23 cellular contexts compared by ENCODE assay signal in the genomic region with DNA sequence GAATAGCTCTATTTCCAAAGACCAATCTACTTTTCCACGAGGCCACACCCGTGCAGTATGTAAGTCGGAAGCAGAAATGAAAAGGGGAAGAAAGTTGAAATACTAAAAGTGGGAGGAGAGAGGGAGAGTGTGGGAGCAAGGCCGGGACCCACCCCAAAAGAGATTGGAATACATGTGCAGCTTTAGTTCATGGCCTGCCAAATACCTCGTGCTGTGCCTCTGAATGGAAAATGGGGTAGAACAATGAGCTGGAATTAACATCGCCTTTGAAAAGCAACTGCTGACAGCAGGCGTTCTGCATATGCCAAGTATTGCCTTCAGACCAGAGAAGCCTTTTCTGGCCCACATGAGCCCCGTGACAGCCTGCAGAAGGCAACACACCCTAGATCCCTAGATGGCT.
DNase-seq lines count a peak whose midpoint lies in the region; ATAC-seq lines count a peak whose summit lies in the region.
"Had no signal": no experiment of that assay in that cellular context is flagged by ENCODE, and none has a peak within 500 bp of the region (broad histone marks: within the 10 kb centered on the region; RNA-seq: fewer than 3 reads in every experiment).

No MANE protein-coding gene starts in this region.

- POLR2A ChIA-PET in T-cell (lab: Charles Lee): no interaction called here

- DNase-seq in COR-L47 (lab: John Stamatoyannopoulos, UW) (peak; percentile 33), NCI-H446 (lab: John Stamatoyannopoulos, UW) (peak; percentile 42 to 88), iPS-NIHi11 (ENCODE audit: low spot score) (peak; percentile 69), NCI-H2196 (lab: John Stamatoyannopoulos, UW; ENCODE audit: unreplicated experiment) (no peak), T-cell (no peak)
- DNase-seq: activated T-cell treated with anti-CD3 and anti-CD28 coated beads, Interleukin-2, amount 50 U/mL, for 48 hours; CD8-positive, alpha-beta memory T cell; DMS79 treated with DMSO at 0.1 percent for 48 hours; effector CD8-positive, alpha-beta T cell; HCEC 1CT; Kasumi-1; mucosa of descending colon; NCI-H2081 treated with DMSO at 0.1 percent for 48 hours; NCI-H524; SHP77; stimulated activated CD4-positive, alpha-beta T cell treated with anti-CD3 and anti-CD28 coated beads, Interleukin-2, amount 100 ng/mL, for 24 hours; stimulated activated naive CD8-positive, alpha-beta T cell treated with anti-CD3 and anti-CD28 coated beads, Interleukin-15, Interleukin-2, amounts not matched to agents 100 U/mL and 50 U/mL, for 24 hours; T-helper 2 cell; tibial artery; WERI-Rb-1 had no signal

- no peaks in the 10 kb centered on the region for H3K9me3 Mint-ChIP-seq in dendritic cell treated with granulocyte-macrophage colony-stimulating factor and Interleukin-4, amounts not matched to agents 40 ng/mL and 50 ng/mL, for 4 days
- peaks cover 0 to 5% (median 0%) of the 10 kb centered on the region in 3 donors for H3K9me3 Mint-ChIP-seq in T-cell
- H3K9me3 Mint-ChIP-seq: CD8-positive, alpha-beta memory T cell had no signal

- H3K4me3 Mint-ChIP-seq in dendritic cell treated with granulocyte-macrophage colony-stimulating factor and Interleukin-4, amounts not matched to agents 40 ng/mL and 50 ng/mL, for 4 days: no peak overlapping the region
- no peak overlapping the region for H3K4me3 Mint-ChIP-seq in T-cell
- H3K4me3 Mint-ChIP-seq: CD8-positive, alpha-beta memory T cell had no signal

- H3K27ac Mint-ChIP-seq in dendritic cell treated with granulocyte-macrophage colony-stimulating factor and Interleukin-4, amounts not matched to agents 40 ng/mL and 50 ng/mL, for 4 days: peak overlapping the region; percentile 31
- H3K27ac Mint-ChIP-seq in T-cell: peak overlapping the region in 1 of 2 donors; percentile 1
- H3K27ac Mint-ChIP-seq: activated naive CD4-positive, alpha-beta T cell treated with anti-CD3 and anti-CD28 coated beads, Interleukin-2, amount 50 U/mL, for 72 hours had no signal

- intact Hi-C loops in dendritic cell treated with granulocyte-macrophage colony-stimulating factor and Interleukin-4, amounts not matched to agents 40 ng/mL and 50 ng/mL, for 4 days (cut with micrococcal nuclease): no loop called here

- no peaks in the 10 kb centered on the region for H3K36me3 Mint-ChIP-seq in dendritic cell treated with granulocyte-macrophage colony-stimulating factor and Interleukin-4, amounts not matched to agents 40 ng/mL and 50 ng/mL, for 4 days (ENCODE audit: low read depth)
- no peaks in the 10 kb centered on the region for H3K36me3 Mint-ChIP-seq in T-cell

- ATAC-seq in HG03280 (IDR thresholded peaks at IDR 0.05; ENCODE audit: unreplicated experiment) (no peak), T-cell (replicated peaks in 1 of 4) (no peak)
- ATAC-seq: activated naive CD4-positive, alpha-beta T cell treated with anti-CD3 and anti-CD28 coated beads, Interleukin-2, amount 50 U/mL, for 72 hours; mucosa of descending colon; stimulated activated naive CD8-positive, alpha-beta T cell treated with anti-CD3 and anti-CD28 coated beads, Interleukin-15, Interleukin-2, amounts not matched to agents 100 U/mL and 50 U/mL, for 24 hours had no signal

- H3K4me1 Mint-ChIP-seq in dendritic cell treated with granulocyte-macrophage colony-stimulating factor and Interleukin-4, amounts not matched to agents 40 ng/mL and 50 ng/mL, for 4 days (ENCODE audit: low read depth): peaks cover 76% of the 10 kb centered on the region
- H3K4me1 Mint-ChIP-seq in T-cell: peaks cover 64 to 68% (median 68%) of the 10 kb centered on the region in 3 donors

- H3K27me3 Mint-ChIP-seq in dendritic cell treated with granulocyte-macrophage colony-stimulating factor and Interleukin-4, amounts not matched to agents 40 ng/mL and 50 ng/mL, for 4 days: peaks cover 18% of the 10 kb centered on the region
- H3K27me3 Mint-ChIP-seq in T-cell: no peaks in the 10 kb centered on the region

- CTCF ChIA-PET in T-cell (lab: Charles Lee): no interaction called here

Comparison
In these comparisons a context has a peak if more than half of its experiments do, and no peak if none do; other contexts are left out.
1. DNase-seq: peak in COR-L47 (single experiment), NCI-H446 (2 of 2) and iPS-NIHi11 (single experiment); none in NCI-H2196 (single experiment) and T-cell (0 of 34).